Comparison of ENCODE assay signal across 3 cellular contexts in genomic region chr16:26330654-26331053, GRCh38.
TF ChIP-seq lines count a peak whose summit lies in the region.

No MANE protein-coding gene starts in this region.

TF ChIP-seq in HepG2, 621 proteins besides CTCF, POLR2A, EP300 and RAD21:
- TF ChIP-seq MAFK (conservative IDR thresholded peaks at IDR 0.05 in 1 of 2, IDR thresholded peaks at IDR 0.05 in 1 of 2; ENCODE audit: low read length in 2 of 2) = peak; percentile 51 to 80; a peak in 3 of 4 replicates
- TF ChIP-seq MAFF (IDR thresholded peaks at IDR 0.05; ENCODE audit: low read depth, low read length) = peak; percentile 57; the same call in 1 of the 2 replicates
- no peak for TF ChIP-seq FOXO4 (CRISPR knock-in tag; conservative IDR thresholded peaks at IDR 0.05)
- TF ChIP-seq CEBPG (CRISPR knock-in tag; IDR thresholded peaks at IDR 0.05) = no peak
TF ChIP-seq in HepG2: peak in this region for 2.

TF ChIP-seq in IMR-90, 13 proteins besides CTCF, POLR2A, EP300 and RAD21:
- TF ChIP-seq ELK1 (IDR thresholded peaks at IDR 0.05; ENCODE audit: borderline replicate concordance, low read depth, low read length) (no peak), RCOR1 (IDR thresholded peaks at IDR 0.05; ENCODE audit: insufficient replicate concordance, low read length) (no peak), CEBPB (IDR thresholded peaks at IDR 0.05; ENCODE audit: low read depth, low read length) (no peak), SMC3 (IDR thresholded peaks at IDR 0.05; ENCODE audit: low read depth, low read length) (no peak), MAFK (IDR thresholded peaks at IDR 0.05; ENCODE audit: low read depth, low read length) (0 out of 2 replicates have a peak, but pooled peaks have one; percentile 25)

TF ChIP-seq in K562, 482 proteins besides CTCF, POLR2A, EP300 and RAD21:
- TF ChIP-seq NFIX (CRISPR knock-in tag; IDR thresholded peaks at IDR 0.05; ENCODE audit: low read depth) (no peak), YY1 (IDR thresholded peaks at IDR 0.05; ENCODE audit: borderline replicate concordance in 1 of 3, control insufficient read depth in 1 of 3, extremely low read depth in 1 of 3, insufficient read depth in 3 of 3, insufficient read length in 1 of 3, insufficient replicate concordance in 2 of 3, low read depth in 1 of 3, low read length in 2 of 3) (no peak), MAFF (IDR thresholded peaks at IDR 0.05; ENCODE audit: low read length) (0 out of 2 replicates have a peak, but pooled peaks have one; percentile 2), RHOXF2B (CRISPR knock-in tag; conservative IDR thresholded peaks at IDR 0.05) (no peak), ZNF316 (IDR thresholded peaks at IDR 0.05) (peak; percentile 65), ZNF609 (CRISPR knock-in tag; IDR thresholded peaks at IDR 0.05; ENCODE audit: borderline replicate concordance) (no peak), C11orf30 (IDR thresholded peaks at IDR 0.05; ENCODE audit: low read depth) (peak; percentile 22; the same call in 1 of the 2 replicates)
